ENCODE assay signal across 8 cellular contexts in the genomic region with DNA sequence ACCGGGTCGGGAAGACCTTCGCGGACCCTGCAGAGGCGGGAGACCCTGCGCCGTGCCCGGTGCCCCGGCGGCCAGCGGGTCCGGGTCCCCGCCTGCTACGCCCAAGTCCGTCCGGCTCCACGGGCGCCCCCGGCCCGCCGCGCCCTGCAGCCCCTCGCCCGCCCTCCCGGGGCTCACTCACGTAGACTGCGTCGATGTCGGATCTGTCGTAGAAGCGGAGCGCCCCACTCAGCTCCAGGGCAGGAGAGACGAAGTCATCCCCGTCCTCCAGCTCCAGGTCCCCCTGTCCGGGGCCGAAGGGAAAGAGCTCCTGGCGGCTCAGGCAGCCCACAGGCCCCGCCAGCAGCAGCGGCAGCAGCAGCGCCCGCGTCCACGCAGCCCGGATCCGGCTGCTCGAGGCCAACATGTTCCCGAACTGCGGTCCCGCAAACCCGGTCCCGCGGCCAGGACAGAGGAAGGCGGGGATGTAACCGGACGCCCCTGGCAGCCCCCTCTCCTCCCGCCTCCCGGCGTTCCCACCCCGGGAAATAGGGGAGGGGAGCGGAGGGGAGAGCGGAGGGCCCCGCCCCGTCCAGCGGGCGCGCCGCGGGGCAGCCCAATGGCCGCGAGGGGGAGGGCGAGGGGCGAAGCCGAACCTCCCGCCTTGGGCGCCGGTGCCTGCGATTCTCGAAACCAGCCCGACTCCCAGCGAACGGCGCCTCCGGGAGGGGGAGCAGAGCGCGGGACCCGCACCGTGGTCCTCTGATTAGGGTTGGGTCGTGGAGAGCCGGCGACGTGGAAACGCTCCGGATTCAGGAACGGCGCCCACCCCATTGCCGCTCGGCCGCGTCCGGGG. TPM values are rescaled to one million over a fixed set of nuclear protein-coding genes. Genes with fewer than 3 reads are reported as not detected.
DNase-seq lines count a peak whose midpoint lies in the region; ATAC-seq and TF ChIP-seq lines count a peak whose summit lies in the region.

A gene with protein sequence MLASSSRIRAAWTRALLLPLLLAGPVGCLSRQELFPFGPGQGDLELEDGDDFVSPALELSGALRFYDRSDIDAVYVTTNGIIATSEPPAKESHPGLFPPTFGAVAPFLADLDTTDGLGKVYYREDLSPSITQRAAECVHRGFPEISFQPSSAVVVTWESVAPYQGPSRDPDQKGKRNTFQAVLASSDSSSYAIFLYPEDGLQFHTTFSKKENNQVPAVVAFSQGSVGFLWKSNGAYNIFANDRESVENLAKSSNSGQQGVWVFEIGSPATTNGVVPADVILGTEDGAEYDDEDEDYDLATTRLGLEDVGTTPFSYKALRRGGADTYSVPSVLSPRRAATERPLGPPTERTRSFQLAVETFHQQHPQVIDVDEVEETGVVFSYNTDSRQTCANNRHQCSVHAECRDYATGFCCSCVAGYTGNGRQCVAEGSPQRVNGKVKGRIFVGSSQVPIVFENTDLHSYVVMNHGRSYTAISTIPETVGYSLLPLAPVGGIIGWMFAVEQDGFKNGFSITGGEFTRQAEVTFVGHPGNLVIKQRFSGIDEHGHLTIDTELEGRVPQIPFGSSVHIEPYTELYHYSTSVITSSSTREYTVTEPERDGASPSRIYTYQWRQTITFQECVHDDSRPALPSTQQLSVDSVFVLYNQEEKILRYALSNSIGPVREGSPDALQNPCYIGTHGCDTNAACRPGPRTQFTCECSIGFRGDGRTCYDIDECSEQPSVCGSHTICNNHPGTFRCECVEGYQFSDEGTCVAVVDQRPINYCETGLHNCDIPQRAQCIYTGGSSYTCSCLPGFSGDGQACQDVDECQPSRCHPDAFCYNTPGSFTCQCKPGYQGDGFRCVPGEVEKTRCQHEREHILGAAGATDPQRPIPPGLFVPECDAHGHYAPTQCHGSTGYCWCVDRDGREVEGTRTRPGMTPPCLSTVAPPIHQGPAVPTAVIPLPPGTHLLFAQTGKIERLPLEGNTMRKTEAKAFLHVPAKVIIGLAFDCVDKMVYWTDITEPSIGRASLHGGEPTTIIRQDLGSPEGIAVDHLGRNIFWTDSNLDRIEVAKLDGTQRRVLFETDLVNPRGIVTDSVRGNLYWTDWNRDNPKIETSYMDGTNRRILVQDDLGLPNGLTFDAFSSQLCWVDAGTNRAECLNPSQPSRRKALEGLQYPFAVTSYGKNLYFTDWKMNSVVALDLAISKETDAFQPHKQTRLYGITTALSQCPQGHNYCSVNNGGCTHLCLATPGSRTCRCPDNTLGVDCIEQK (minus strand): TSS at position 417 of the 835 bp plus-strand sequence. CDS start 11 bp downstream, at position 406.

- TF ChIP-seq CTCF in AG10803 (conservative IDR thresholded peaks at IDR 0.05; ENCODE audit: low read length) = peak; percentile 27

- H3K27ac Mint-ChIP-seq in naive thymus-derived CD8-positive, alpha-beta T cell = no peak within 1 kb of the TSS

- peak within 1 kb of the TSS; percentile 79 for H3K4me3 ChIP-seq in AG10803 (ENCODE audit: low read length)
- H3K4me3 ChIP-seq in aorta (ENCODE audit: low read length in 2 of 2) = peak within 1 kb of the TSS; percentile 33 to 70

- H3K4me1 Mint-ChIP-seq in naive thymus-derived CD8-positive, alpha-beta T cell = peaks cover 10 to 33% (median 25%) of the 10 kb centered on the region in 4 donors

- H3K9me3 ChIP-seq in aorta (ENCODE audit: control insufficient read depth, low read length) = no peaks in the 10 kb centered on the region

- no peaks in the 10 kb centered on the region for H3K9me3 Mint-ChIP-seq in naive thymus-derived CD8-positive, alpha-beta T cell

- WGBS in aorta, 2 donors = 1% methylated on average over 81 to 100 of the region's 100 CpGs

- POLR2A ChIA-PET in naive thymus-derived CD8-positive, alpha-beta T cell (lab: Charles Lee) = no interaction called here

- H3K4me3 Mint-ChIP-seq in naive thymus-derived CD8-positive, alpha-beta T cell = peak within 1 kb of the TSS; percentile 12 to 74 (median 67)

- ATAC-seq in naive thymus-derived CD8-positive, alpha-beta T cell = peak; percentile 21 to 36
- peak; percentile 95 for ATAC-seq in aorta (ENCODE audit: low FRiP score)

- peak within 1 kb of the TSS; percentile 23 to 49 for H3K27ac ChIP-seq in aorta (ENCODE audit: low read depth in 1 of 2, low read length in 2 of 2)

- intact Hi-C loops in aorta (cut with DNase I) = loop anchor here in 1 of 2 donors (10.0 kb wide), 1 partner anchor 560 kb away; a partner anchor contains a TSS

- no peaks in the 10 kb centered on the region for H3K27me3 ChIP-seq in aorta (ENCODE audit: control insufficient read depth in 1 of 2, insufficient read depth in 2 of 2, low read length in 1 of 2)

- H3K36me3 Mint-ChIP-seq in naive thymus-derived CD8-positive, alpha-beta T cell = peaks cover 0 to 4% (median 2%) of the 10 kb centered on the region in 3 donors

- peaks cover 10 to 52% (median 30%) of the 10 kb centered on the region in 5 donors for H3K27me3 Mint-ChIP-seq in naive thymus-derived CD8-positive, alpha-beta T cell

- DNase-seq in AG10803 (ENCODE audit: low read depth) (peak; percentile 73), NCI-H2196 treated with DMSO at 0.1 percent for 48 hours (lab: John Stamatoyannopoulos, UW; ENCODE audit: unreplicated experiment) (peak; percentile 0), fibroblast of the conjunctiva (ENCODE audit: low read depth) (peak; percentile 79), aorta (peak; percentile 87 to 95), NCI-H187 (lab: John Stamatoyannopoulos, UW) (no peak)
- peak; percentile 26 for DNase-seq in activated naive CD4-positive, alpha-beta T cell treated with Interleukin-2 at 50 U/mL for 16 hours
- DNase-seq in naive thymus-derived CD8-positive, alpha-beta T cell = peak in 5 of 10 donors; percentile 7 to 22 (median 17)

- H3K4me1 ChIP-seq in aorta (ENCODE audit: control insufficient read depth in 1 of 2, insufficient read depth in 2 of 2, low read length in 2 of 2) = no peaks in the 10 kb centered on the region

- peak; percentile 33 for TF ChIP-seq POLR2A in GM19193 (IDR thresholded peaks at IDR 0.05; ENCODE audit: extremely low read depth, insufficient read depth, insufficient read length)

- H3K36me3 ChIP-seq in aorta (ENCODE audit: control insufficient read depth in 1 of 2, insufficient read depth in 2 of 2, low read length in 1 of 2) = no peaks in the 10 kb centered on the region

RNA-seq across cellular contexts. Expression of the gene that starts here (rescaled TPM):
- total RNA-seq in naive thymus-derived CD8-positive, alpha-beta T cell = under 1 TPM in 1 of 2 experiments, not detected in 1; 0.08 TPM
- not detected for polyA plus RNA-seq in naive thymus-derived CD8-positive, alpha-beta T cell
- total RNA-seq in aorta = 10 to 100 TPM; 63.3 to 69.5 TPM
- polyA plus RNA-seq in aorta = 10 to 100 TPM; 11.0 to 57.5 TPM

Comparison
In these comparisons a context has a peak if more than half of its experiments do, and no peak if none do; other contexts are left out.
1. RNA of the gene that starts here (total RNA-seq): 63.3 to 69.5 TPM in aorta; 0.08 TPM in naive thymus-derived CD8-positive, alpha-beta T cell; every median in the first group is over 10 times any median in the second.
2. RNA of the gene that starts here (polyA plus RNA-seq): 11.0 to 57.5 TPM in aorta; not detected in naive thymus-derived CD8-positive, alpha-beta T cell; every median in the first group is over 10 times any median in the second.
3. Peak in ATAC-seq in naive thymus-derived CD8-positive, alpha-beta T cell; RNA of the gene not detected or under 1 TPM.
4. DNase-seq: peak in AG10803 (single experiment), NCI-H2196 treated with DMSO at 0.1 percent for 48 hours (single experiment), activated naive CD4-positive, alpha-beta T cell treated with Interleukin-2 at 50 U/mL for 16 hours (single experiment), fibroblast of the conjunctiva (single experiment) and aorta (2 of 2); none in NCI-H187 (0 of 2).